ENCODE assay signal across 21 cellular contexts in the genomic region with DNA sequence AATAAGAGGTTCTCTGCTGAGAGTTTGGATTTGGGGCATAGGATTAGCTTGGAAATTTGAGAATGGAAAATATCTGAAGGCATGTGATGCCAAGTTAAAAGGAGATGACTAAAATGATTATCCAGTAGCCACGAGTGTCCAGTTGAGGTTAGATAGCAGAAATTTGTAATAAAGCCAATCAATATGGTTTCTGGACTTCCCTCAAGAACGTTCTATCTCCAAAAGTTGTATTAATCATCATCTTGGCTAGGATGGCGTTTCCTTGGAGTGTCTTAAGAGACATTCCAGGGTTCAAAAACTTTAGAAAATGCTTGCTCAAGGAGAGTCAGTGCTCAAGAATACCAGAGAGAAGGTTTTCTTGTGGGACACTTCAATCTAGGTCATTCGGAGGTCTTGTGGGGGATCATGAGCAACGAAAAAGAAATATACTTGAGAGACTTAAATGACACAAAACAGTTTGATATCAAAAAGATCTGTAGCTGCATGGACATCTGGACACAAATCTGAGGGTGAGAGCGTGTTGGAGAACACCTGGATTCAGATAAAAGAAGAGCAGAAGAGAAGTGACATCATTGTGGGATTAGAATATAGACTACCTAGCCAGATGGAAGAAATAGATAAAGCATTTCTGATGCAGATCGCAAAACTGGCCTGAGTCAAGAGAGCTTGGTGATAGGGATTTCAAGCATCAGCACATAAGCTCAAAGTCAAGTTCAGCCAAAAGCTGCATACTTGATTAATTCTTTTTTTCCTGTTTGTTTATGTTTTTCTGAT.
DNase-seq lines count a peak whose midpoint lies in the region; ATAC-seq, FAIRE-seq and TF ChIP-seq lines count a peak whose summit lies in the region.
"Had no signal": no experiment of that assay in that cellular context is flagged by ENCODE, and none has a peak within 500 bp of the region (broad histone marks: within the 10 kb centered on the region; RNA-seq: fewer than 3 reads in every experiment).

No MANE protein-coding gene starts in this region.

- H3K79me2 ChIP-seq in GM23248 (ENCODE audit: insufficient read depth): no peaks in the 10 kb centered on the region
- H3K79me2 ChIP-seq in astrocyte (ENCODE audit: insufficient read depth, low read length): no peaks in the 10 kb centered on the region

- H3K27me3 ChIP-seq in GM23248 (replicated peaks; ENCODE audit: insufficient read depth): no peaks in the 10 kb centered on the region
- no peaks in the 10 kb centered on the region for H3K27me3 ChIP-seq in astrocyte (ENCODE audit: insufficient read depth, low read length)
- H3K27me3 ChIP-seq: BLaER1 treated with 17β-estradiol and CSF1 and Interleukin-3, amounts not matched to agents 10 nM and 100 nM had no signal

- DNase-seq in AG09309 (ENCODE audit: low read depth) (peak; percentile 3), GM23248 (peak; percentile 11), astrocyte (ENCODE audit: low read depth) (peak; percentile 85), fibroblast of the aortic adventitia (ENCODE audit: low read depth) (peak; percentile 86), foreskin melanocyte (no peak)
- DNase-seq in activated naive CD4-positive, alpha-beta T cell treated with anti-CD3 and anti-CD28 coated beads, Interleukin-2, amount 50 U/mL, for 72 hours (ENCODE audit: low spot score in 2 of 2): no peak
- DNase-seq: Calu3; CD8-positive, alpha-beta T cell; DMS79; NCI-H1417; NCI-H187; NCI-H2107; NCI-H2227 treated with DMSO at 0.1 percent for 48 hours; NCI-H82; SHP77 had no signal

- H3K9me3 Mint-ChIP-seq in astrocyte (ENCODE audit: unreplicated experiment): peaks cover 3% of the 10 kb centered on the region
- H3K9me3 Mint-ChIP-seq in activated naive CD4-positive, alpha-beta T cell treated with anti-CD3 and anti-CD28 coated beads, Interleukin-2, amount 50 U/mL, for 72 hours: no peaks in the 10 kb centered on the region
- H3K9me3 Mint-ChIP-seq: CD8-positive, alpha-beta T cell had no signal

- no peak overlapping the region for H3K4me3 ChIP-seq in AG09309 (ENCODE audit: control insufficient read depth, low read depth, low read length)
- no peak overlapping the region for H3K4me3 ChIP-seq in GM23248
- no peak overlapping the region for H3K4me3 ChIP-seq in astrocyte (ENCODE audit: insufficient read depth, low read depth, low read length)
- H3K4me3 ChIP-seq in fibroblast of the aortic adventitia (ENCODE audit: low read depth, low read length): no peak overlapping the region
- H3K4me3 ChIP-seq: BLaER1 treated with 17β-estradiol and CSF1 and Interleukin-3, amounts not matched to agents 10 nM and 100 nM; HAP-1; SK-N-MC had no signal

- H3K9ac ChIP-seq in GM23248: no peak overlapping the region
- H3K9ac ChIP-seq in astrocyte (ENCODE audit: low read length): no peak overlapping the region
- H3K9ac ChIP-seq: BLaER1 treated with 17β-estradiol and CSF1 and Interleukin-3, amounts not matched to agents 10 nM and 100 nM; KMS-11 had no signal

- 0 out of 2 replicates have a peak, but pooled peaks cover 4% of the 10 kb centered on the region for H4K20me1 ChIP-seq in GM23248 (ENCODE audit: insufficient read depth)
- no peaks in the 10 kb centered on the region for H4K20me1 ChIP-seq in astrocyte (ENCODE audit: insufficient read depth, low read length)
- H4K20me1 ChIP-seq: BLaER1 treated with 17β-estradiol and CSF1 and Interleukin-3, amounts not matched to agents 10 nM and 100 nM had no signal

- no peak for ATAC-seq in GM21529 (IDR thresholded peaks at IDR 0.05; ENCODE audit: unreplicated experiment)
- no peak for ATAC-seq in activated naive CD4-positive, alpha-beta T cell treated with anti-CD3 and anti-CD28 coated beads, Interleukin-2, amount 50 U/mL, for 72 hours
- ATAC-seq: CD8-positive, alpha-beta T cell had no signal

- H3K27ac ChIP-seq in GM23248: no peak overlapping the region
- no peak overlapping the region for H3K27ac ChIP-seq in astrocyte (ENCODE audit: low read depth, low read length)
- H3K27ac ChIP-seq: BLaER1 treated with 17β-estradiol and CSF1 and Interleukin-3, amounts not matched to agents 10 nM and 100 nM; KMS-11; SK-N-MC had no signal

- peaks cover 4% of the 10 kb centered on the region for H3K36me3 Mint-ChIP-seq in astrocyte (ENCODE audit: low read depth, unreplicated experiment)
- H3K36me3 Mint-ChIP-seq in activated naive CD4-positive, alpha-beta T cell treated with anti-CD3 and anti-CD28 coated beads, Interleukin-2, amount 50 U/mL, for 72 hours: no peaks in the 10 kb centered on the region
- H3K36me3 Mint-ChIP-seq: CD8-positive, alpha-beta T cell had no signal

- TF ChIP-seq CTCF in AG09309 (IDR thresholded peaks at IDR 0.05; ENCODE audit: control insufficient read depth, insufficient read depth, low read depth, low read length, missing control alignments): no peak
- TF ChIP-seq CTCF in astrocyte (IDR thresholded peaks at IDR 0.05; ENCODE audit: insufficient read depth, low read depth, low read length): no peak
- TF ChIP-seq CTCF in fibroblast of the aortic adventitia (IDR thresholded peaks at IDR 0.05; ENCODE audit: insufficient read depth, low read length): no peak

- H3K9me2 ChIP-seq in GM23248 (ENCODE audit: insufficient read depth): no peaks in the 10 kb centered on the region

- WGBS in GM23248 (ENCODE audit: low coverage in 1 of 2, low lambda C conversion rate in 2 of 2, missing lambda C conversion rate in 2 of 2), 2 experiments: 71 to 74% methylated on average over 7 of the region's 7 CpGs

- H3K36me3 ChIP-seq in GM23248 (ENCODE audit: low read depth) (no peaks in the 10 kb centered on the region), astrocyte (ENCODE audit: insufficient read depth, low read length) (no peaks in the 10 kb centered on the region)
- H3K36me3 ChIP-seq: BLaER1 treated with 17β-estradiol and CSF1 and Interleukin-3, amounts not matched to agents 10 nM and 100 nM; HAP-1 had no signal

- H3K4me1 ChIP-seq in GM23248 (ENCODE audit: insufficient read depth) (peaks cover 10% of the 10 kb centered on the region; the same call in 1 of the 2 replicates), astrocyte (ENCODE audit: insufficient read depth, low read length) (no peaks in the 10 kb centered on the region)
- H3K4me1 ChIP-seq: HAP-1 had no signal

- H2AFZ ChIP-seq in GM23248 (no peak overlapping the region), astrocyte (ENCODE audit: low read depth, low read length) (no peak overlapping the region)

- H3K9me3 ChIP-seq in GM23248 (ENCODE audit: low read depth): no peaks in the 10 kb centered on the region
- no peaks in the 10 kb centered on the region for H3K9me3 ChIP-seq in astrocyte (ENCODE audit: insufficient read depth, low read depth, low read length)
- H3K9me3 ChIP-seq: HAP-1 had no signal

- no peaks in the 10 kb centered on the region for H3K4me1 Mint-ChIP-seq in astrocyte (ENCODE audit: low read depth, unreplicated experiment)

- no peaks in the 10 kb centered on the region for H3K27me3 Mint-ChIP-seq in astrocyte (ENCODE audit: low read depth, unreplicated experiment)

- no peak overlapping the region for H3K4me3 Mint-ChIP-seq in astrocyte (ENCODE audit: unreplicated experiment)
- H3K4me3 Mint-ChIP-seq: CD8-positive, alpha-beta T cell had no signal

- H3K4me2 ChIP-seq in GM23248 (ENCODE audit: unreplicated experiment): no peak overlapping the region
- no peak overlapping the region for H3K4me2 ChIP-seq in astrocyte (ENCODE audit: low read length)
- H3K4me2 ChIP-seq: BLaER1 treated with 17β-estradiol and CSF1 and Interleukin-3, amounts not matched to agents 10 nM and 100 nM; KMS-11 had no signal

- H3K27ac Mint-ChIP-seq in astrocyte (ENCODE audit: unreplicated experiment): no peak overlapping the region
- no peak overlapping the region for H3K27ac Mint-ChIP-seq in activated naive CD4-positive, alpha-beta T cell treated with anti-CD3 and anti-CD28 coated beads, Interleukin-2, amount 50 U/mL, for 72 hours
- H3K27ac Mint-ChIP-seq: CD8-positive, alpha-beta T cell had no signal

- in situ Hi-C loops in GM23248 (cut with MboI): no loop called here

- FAIRE-seq in astrocyte (lab: Jason Lieb, UNC): peak; percentile 13
- FAIRE-seq: G401.6 had no signal

- H3F3A ChIP-seq in GM23248 (ENCODE audit: insufficient read depth): peaks cover 26% of the 10 kb centered on the region

Comparison
In these comparisons a context has a peak if more than half of its experiments do, and no peak if none do; other contexts are left out.
1. DNase-seq: peak in AG09309 (single experiment), GM23248 (single experiment), astrocyte (single experiment) and fibroblast of the aortic adventitia (single experiment); none in foreskin melanocyte (single experiment) and activated naive CD4-positive, alpha-beta T cell treated with anti-CD3 and anti-CD28 coated beads, Interleukin-2, amount 50 U/mL, for 72 hours (0 of 2).